ENCODE assay signal across 27 cellular contexts in genomic region chr3:133453383-133453782, GRCh38. TPM values are rescaled to one million over a fixed set of nuclear protein-coding genes. Genes with fewer than 3 reads are reported as not detected.
"Had no signal": no experiment of that assay in that cellular context is flagged by ENCODE, and none has a peak within 500 bp of the region (broad histone marks: within the 10 kb centered on the region; RNA-seq: fewer than 3 reads in every experiment).

No MANE protein-coding gene starts in this region.

- H3K9me3 Mint-ChIP-seq: activated CD4-positive, alpha-beta T cell treated with anti-CD3 and anti-CD28 coated beads, Interleukin-2, amount 10 ng/mL, durations not matched to agents 7 days and 5 days; activated CD8-positive, alpha-beta T cell treated with anti-CD3 and anti-CD28 coated beads for 36 hours; activated naive CD4-positive, alpha-beta T cell treated with anti-CD3 and anti-CD28 coated beads, Interleukin-2, amount 10 ng/mL, durations not matched to agents 7 days and 5 days; natural killer cell; stimulated activated naive B cell treated with anti-CD40 and anti-IgM and Interleukin-4, amounts not matched to agents 10 μg/mL and 1 μg/mL and 100 μg/mL, for 72 hours had no signal

- H3K9me3 ChIP-seq: esophagus squamous epithelium, gastrocnemius medialis, ovary, testis, vagina had no signal

- H3K4me1 ChIP-seq: testis had no signal

- H3K27me3 Mint-ChIP-seq: activated CD4-positive, alpha-beta T cell treated with anti-CD3 and anti-CD28 coated beads, Interleukin-2, amount 10 ng/mL, durations not matched to agents 7 days and 5 days; activated CD8-positive, alpha-beta memory T cell treated with anti-CD3 and anti-CD28 coated beads, Interleukin-2, amount 10 ng/mL, durations not matched to agents 7 days and 5 days; activated CD8-positive, alpha-beta T cell treated with anti-CD3 and anti-CD28 coated beads for 36 hours; activated naive CD4-positive, alpha-beta T cell treated with anti-CD3 and anti-CD28 coated beads, Interleukin-2, amount 10 ng/mL, durations not matched to agents 7 days and 5 days; type B pancreatic cell had no signal

- DNase-seq: activated CD4-positive, alpha-beta T cell treated with anti-CD3 and anti-CD28 coated beads, Interleukin-2, amount 10 ng/mL, durations not matched to agents 7 days and 5 days; activated CD4-positive, CD25-positive, alpha-beta regulatory T cell treated with anti-CD3 and anti-CD28 coated beads, Interleukin-2, amount 50 U/mL, for 72 hours; activated CD8-positive, alpha-beta memory T cell treated with anti-CD3 and anti-CD28 coated beads, Interleukin-2, amount 10 ng/mL, durations not matched to agents 7 days and 5 days; activated CD8-positive, alpha-beta T cell treated with anti-CD3 and anti-CD28 coated beads for 36 hours; activated effector memory CD4-positive, alpha-beta T cell treated with anti-CD3 and anti-CD28 coated beads, Interleukin-2, amount 50 U/mL, for 16 hours; activated naive CD4-positive, alpha-beta T cell treated with anti-CD3 and anti-CD28 coated beads, Interleukin-2, amount 10 ng/mL, durations not matched to agents 7 days and 5 days; activated T-cell treated with anti-CD3 and anti-CD28 coated beads for 4 hours; amygdala; cerebellar nuclear complex; esophagus squamous epithelium; gastrocnemius medialis; head of caudate nucleus; left ventricle myocardium superior; mammary epithelial cell; midbrain; natural killer cell; ovary; right cardiac atrium; stimulated activated CD8-positive, alpha-beta memory T cell treated with anti-CD3 and anti-CD28 coated beads, Interleukin-4, amount 100 ng/mL, for 48 hours; stimulated activated naive B cell treated with anti-CD40 and anti-IgM and Interleukin-4, amounts not matched to agents 10 μg/mL and 1 μg/mL and 100 μg/mL, for 72 hours; testis; WERI-Rb-1 had no signal

- H3K36me3 Mint-ChIP-seq: activated CD8-positive, alpha-beta memory T cell treated with anti-CD3 and anti-CD28 coated beads, Interleukin-2, amount 10 ng/mL, durations not matched to agents 7 days and 5 days; natural killer cell; stimulated activated naive B cell treated with anti-CD40 and anti-IgM and Interleukin-4, amounts not matched to agents 10 μg/mL and 1 μg/mL and 100 μg/mL, for 72 hours; type B pancreatic cell had no signal

- H3K4me3 Mint-ChIP-seq: activated CD4-positive, alpha-beta T cell treated with anti-CD3 and anti-CD28 coated beads, Interleukin-2, amount 10 ng/mL, durations not matched to agents 7 days and 5 days; activated CD8-positive, alpha-beta memory T cell treated with anti-CD3 and anti-CD28 coated beads, Interleukin-2, amount 10 ng/mL, durations not matched to agents 7 days and 5 days; activated CD8-positive, alpha-beta T cell treated with anti-CD3 and anti-CD28 coated beads for 36 hours; activated naive CD4-positive, alpha-beta T cell treated with anti-CD3 and anti-CD28 coated beads, Interleukin-2, amount 10 ng/mL, durations not matched to agents 7 days and 5 days; natural killer cell; stimulated activated naive B cell treated with anti-CD40 and anti-IgM and Interleukin-4, amounts not matched to agents 10 μg/mL and 1 μg/mL and 100 μg/mL, for 72 hours; type B pancreatic cell had no signal

- H3K27ac ChIP-seq: coronary artery, esophagus squamous epithelium, gastrocnemius medialis, ovary, testis, vagina, WERI-Rb-1 had no signal

- H3K4me3 ChIP-seq: coronary artery, esophagus squamous epithelium, gastrocnemius medialis, ovary, testis, vagina had no signal

- H3K4me1 Mint-ChIP-seq: natural killer cell had no signal

- H3K27ac Mint-ChIP-seq: activated CD4-positive, alpha-beta T cell treated with anti-CD3 and anti-CD28 coated beads, Interleukin-2, amount 10 ng/mL, durations not matched to agents 7 days and 5 days; activated CD8-positive, alpha-beta memory T cell treated with anti-CD3 and anti-CD28 coated beads, Interleukin-2, amount 10 ng/mL, durations not matched to agents 7 days and 5 days; activated CD8-positive, alpha-beta T cell treated with anti-CD3 and anti-CD28 coated beads for 36 hours; activated naive CD4-positive, alpha-beta T cell treated with anti-CD3 and anti-CD28 coated beads, Interleukin-2, amount 10 ng/mL, durations not matched to agents 7 days and 5 days; natural killer cell; stimulated activated naive B cell treated with anti-CD40 and anti-IgM and Interleukin-4, amounts not matched to agents 10 μg/mL and 1 μg/mL and 100 μg/mL, for 72 hours; type B pancreatic cell had no signal

- H3K36me3 ChIP-seq: esophagus squamous epithelium, gastrocnemius medialis, ovary, vagina, WERI-Rb-1 had no signal

- H3K27me3 ChIP-seq: esophagus squamous epithelium, gastrocnemius medialis, ovary, testis, vagina had no signal

RNA-seq across cellular contexts. Expression of gene BFSP2, which starts 53.5 kb away (rescaled TPM):
- total RNA-seq: bronchial epithelial cell, esophagus squamous epithelium, gastrocnemius medialis, left ventricle myocardium superior, mammary epithelial cell, natural killer cell, ovary, pulmonary artery endothelial cell, right cardiac atrium, testis, vagina had no signal
- polyA plus RNA-seq: mammary epithelial cell, ovary, right cardiac atrium had no signal
